In the genomic region with DNA sequence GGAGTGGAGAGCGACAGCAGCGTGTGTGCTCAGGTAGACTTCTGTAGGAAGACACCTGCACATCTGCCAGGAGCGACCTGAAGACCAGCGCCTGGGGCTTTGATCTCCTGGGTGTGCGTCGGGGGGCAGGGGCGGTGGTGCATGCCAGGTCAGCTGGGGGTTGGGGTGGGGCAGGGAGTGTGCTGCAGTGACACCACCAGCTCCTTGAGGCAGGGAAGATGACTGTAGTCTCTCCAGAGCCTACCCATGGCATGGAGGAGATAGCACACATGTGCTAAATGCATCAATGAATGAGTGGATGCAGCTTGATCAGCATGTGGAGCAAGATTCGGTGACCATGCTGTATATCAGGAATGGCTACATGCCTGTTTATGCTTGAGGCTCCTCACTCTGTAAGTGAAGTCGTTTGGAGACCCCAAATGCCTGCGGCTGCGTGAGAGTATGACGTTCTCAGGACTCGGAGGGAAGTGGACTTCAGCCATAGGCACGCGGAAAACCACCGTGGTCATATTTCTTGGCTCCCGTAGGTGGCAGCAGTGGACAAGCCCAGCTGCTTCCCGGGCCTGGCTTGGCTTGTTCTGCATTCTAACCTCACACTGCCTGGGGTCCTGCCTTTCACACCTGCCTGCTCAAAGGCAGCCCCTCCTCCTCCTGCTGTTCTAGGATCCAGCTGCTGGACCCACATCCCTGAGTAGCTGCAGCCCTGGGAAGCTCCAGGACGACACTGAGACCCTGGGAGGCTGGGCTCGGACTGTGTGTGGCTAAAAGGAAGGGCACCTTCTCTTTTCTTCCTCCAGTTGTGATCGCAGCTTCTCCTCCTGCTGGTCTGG, we compare ENCODE assay signal across 8 cellular contexts. TPM values are rescaled to one million over a fixed set of nuclear protein-coding genes. Genes with fewer than 3 reads are reported as not detected.
DNase-seq lines count a peak whose midpoint lies in the region; ATAC-seq and TF ChIP-seq lines count a peak whose summit lies in the region.

No MANE protein-coding gene starts in this region.

- H3K4me1 ChIP-seq in esophagus muscularis mucosa, result peaks cover 5 to 16% (median 13%) of the 10 kb centered on the region in 4 donors

- POLR2A ChIA-PET in activated CD8-positive, alpha-beta T cell treated with anti-CD3 and anti-CD28 coated beads, Interleukin-2, amount 10 ng/mL, durations not matched to agents 7 days and 5 days (lab: Charles Lee), result interaction anchor here (0.6 kb wide), 1 partner anchor 418 kb away, joined by 3 read pairs; no protein-coding TSS in a partner anchor

- peak; percentile 3 for DNase-seq in NK-92 treated with Interleukin-12 subunit alpha and Interleukin-12 subunit beta, amount 100 ng/mL, for 24 hours (lab: John Stamatoyannopoulos, UW)
- DNase-seq in NK-92 (lab: John Stamatoyannopoulos, UW; ENCODE audit: unreplicated experiment) (no peak), NCI-H526 (lab: John Stamatoyannopoulos, UW) (peak; percentile 16 to 87), esophagus muscularis mucosa (ENCODE audit: extremely low spot score) (no peak), myocyte (ENCODE audit: low read depth) (peak; percentile 72)
- peak; percentile 58 for DNase-seq in activated CD8-positive, alpha-beta T cell treated with anti-CD3 and anti-CD28 coated beads, Interleukin-2, amount 10 ng/mL, durations not matched to agents 7 days and 5 days
- DNase-seq in stimulated activated naive CD4-positive, alpha-beta T cell treated with Interleukin-2 at 50 U/mL for 16 hours (lab: John Stamatoyannopoulos, UW), result peak; percentile 22

- intact Hi-C loops in esophagus muscularis mucosa (cut with DNase I), result loop anchor here (5.0 kb wide), 1 partner anchor 945 kb away; no protein-coding TSS in a partner anchor

- H3K36me3 ChIP-seq in esophagus muscularis mucosa, result no peaks in the 10 kb centered on the region

- CTCF ChIA-PET in activated CD8-positive, alpha-beta T cell treated with anti-CD3 and anti-CD28 coated beads, Interleukin-2, amount 10 ng/mL, durations not matched to agents 7 days and 5 days (lab: Charles Lee), result interaction anchor here (0.8 to 1.8 kb wide), 7 partner anchors 9 to 518 kb away, joined by 3 to 4 read pairs (median 3); no protein-coding TSS in a partner anchor

- H3K4me1 Mint-ChIP-seq in activated CD8-positive, alpha-beta T cell treated with anti-CD3 and anti-CD28 coated beads, Interleukin-2, amount 10 ng/mL, durations not matched to agents 7 days and 5 days (ENCODE audit: low read depth), result no peaks in the 10 kb centered on the region

- H3K4me3 ChIP-seq in esophagus muscularis mucosa, result no peak overlapping the region

- TF ChIP-seq EP300 in esophagus muscularis mucosa (IDR thresholded peaks at IDR 0.05), result no peak

- H3K27me3 Mint-ChIP-seq in activated CD8-positive, alpha-beta T cell treated with anti-CD3 and anti-CD28 coated beads, Interleukin-2, amount 10 ng/mL, durations not matched to agents 7 days and 5 days (ENCODE audit: low read depth), result no peaks in the 10 kb centered on the region

- no peaks in the 10 kb centered on the region for H3K9me3 Mint-ChIP-seq in activated CD8-positive, alpha-beta T cell treated with anti-CD3 and anti-CD28 coated beads, Interleukin-2, amount 10 ng/mL, durations not matched to agents 7 days and 5 days (ENCODE audit: insufficient read depth)

- no peaks in the 10 kb centered on the region for H3K9me3 ChIP-seq in esophagus muscularis mucosa

- H3K4me3 Mint-ChIP-seq in activated CD8-positive, alpha-beta T cell treated with anti-CD3 and anti-CD28 coated beads, Interleukin-2, amount 10 ng/mL, durations not matched to agents 7 days and 5 days, result no peak overlapping the region

- TF ChIP-seq CTCF in esophagus muscularis mucosa (IDR thresholded peaks at IDR 0.05), result peak; percentile 67 to 82 (median 72)

- no peaks in the 10 kb centered on the region for H3K27me3 ChIP-seq in esophagus muscularis mucosa

- no peaks in the 10 kb centered on the region for H3K36me3 Mint-ChIP-seq in activated CD8-positive, alpha-beta T cell treated with anti-CD3 and anti-CD28 coated beads, Interleukin-2, amount 10 ng/mL, durations not matched to agents 7 days and 5 days (ENCODE audit: low read depth)

- H3K27ac Mint-ChIP-seq in activated CD8-positive, alpha-beta T cell treated with anti-CD3 and anti-CD28 coated beads, Interleukin-2, amount 10 ng/mL, durations not matched to agents 7 days and 5 days, result no peak overlapping the region

- ATAC-seq in HG03175 (IDR thresholded peaks at IDR 0.05; ENCODE audit: unreplicated experiment), result peak; percentile 75
- peak; percentile 51 for ATAC-seq in activated CD8-positive, alpha-beta T cell treated with anti-CD3 and anti-CD28 coated beads, Interleukin-2, amount 10 ng/mL, durations not matched to agents 7 days and 5 days

- no peak for TF ChIP-seq POLR2A in esophagus muscularis mucosa (IDR thresholded peaks at IDR 0.05; ENCODE audit: low read depth)

- 49% methylated on average over 16 of the region's 21 CpGs for WGBS in esophagus muscularis mucosa

- H3K27ac ChIP-seq in esophagus muscularis mucosa (replicated peaks in 1 of 4), result peak overlapping the region in 1 of 4 donors; percentile 24

RNA-seq across cellular contexts. Expression of gene KCNK16, which starts 39.4 kb away (rescaled TPM):
- not detected for total RNA-seq in activated CD8-positive, alpha-beta T cell treated with anti-CD3 and anti-CD28 coated beads, Interleukin-2, amount 10 ng/mL, durations not matched to agents 7 days and 5 days
- total RNA-seq in esophagus muscularis mucosa (not detected), myocyte (not detected in 2 replicates)
- not detected for polyA plus RNA-seq in myocyte (2012)

RNA-seq across cellular contexts. Expression of gene KCNK17, which starts 47.7 kb away (rescaled TPM):
- total RNA-seq in activated CD8-positive, alpha-beta T cell treated with anti-CD3 and anti-CD28 coated beads, Interleukin-2, amount 10 ng/mL, durations not matched to agents 7 days and 5 days, result not detected
- total RNA-seq in esophagus muscularis mucosa (under 1 TPM in 1 of 4 donors, not detected in 3; 0.17 TPM), myocyte (not detected in 2 replicates)
- not detected for polyA plus RNA-seq in myocyte (2012)

Comparison
In these comparisons a context has a peak if more than half of its experiments do, and no peak if none do; other contexts are left out.
1. DNase-seq: peak in NK-92 treated with Interleukin-12 subunit alpha and Interleukin-12 subunit beta, amount 100 ng/mL, for 24 hours (single experiment), NCI-H526 (2 of 2), activated CD8-positive, alpha-beta T cell treated with anti-CD3 and anti-CD28 coated beads, Interleukin-2, amount 10 ng/mL, durations not matched to agents 7 days and 5 days (single experiment), myocyte (single experiment) and stimulated activated naive CD4-positive, alpha-beta T cell treated with Interleukin-2 at 50 U/mL for 16 hours (single experiment); none in NK-92 (single experiment) and esophagus muscularis mucosa (single experiment).